Comparison of ENCODE assay signal across 8 cellular contexts in the genomic region with DNA sequence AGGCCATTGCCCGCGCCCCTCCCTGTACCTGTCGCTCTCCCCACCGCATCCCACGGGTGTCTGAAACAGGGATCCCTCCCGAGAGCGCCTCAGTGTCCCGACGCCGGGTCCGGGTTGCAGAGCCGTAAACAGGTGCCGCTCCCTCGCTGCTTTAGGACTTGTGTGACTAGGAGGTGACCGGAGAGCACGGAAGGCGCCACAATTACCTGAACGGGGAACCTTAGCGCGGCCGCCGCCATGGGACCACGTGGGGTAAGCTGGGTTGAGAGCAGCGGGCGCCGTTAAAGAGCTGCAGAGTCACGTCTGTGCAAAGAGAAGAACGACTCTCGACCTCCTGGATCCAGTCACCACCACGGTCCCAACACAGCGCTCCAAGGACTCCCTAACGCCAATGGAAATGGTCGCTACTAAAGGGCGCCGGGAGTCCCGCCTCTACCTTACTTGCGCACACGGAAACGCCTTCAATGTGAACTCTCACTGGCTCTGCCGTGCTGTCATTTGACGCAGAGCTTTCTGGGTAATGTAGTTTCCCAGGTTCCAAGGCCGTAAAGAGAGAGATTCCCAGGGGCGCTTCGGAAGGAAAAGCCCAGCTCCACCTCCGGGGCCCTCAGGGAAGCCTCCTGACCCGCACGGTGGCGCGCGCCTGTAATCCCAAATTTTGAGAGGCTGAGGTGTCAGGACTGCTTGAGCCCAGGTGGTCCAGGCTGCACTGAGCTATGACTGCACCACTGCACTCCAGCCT. TPM values are rescaled to one million over a fixed set of nuclear protein-coding genes. Genes with fewer than 3 reads are reported as not detected.
DNase-seq lines count a peak whose midpoint lies in the region; ATAC-seq, FAIRE-seq and TF ChIP-seq lines count a peak whose summit lies in the region.

Gene ZNF552 (minus strand): TSS at position 409 of the 742 bp plus-strand sequence. CDS start 170 bp downstream, at position 239.

- no peaks in the 10 kb centered on the region; a peak in 1 of 5 replicates for H3K27me3 ChIP-seq in HepG2 (ENCODE audit: control insufficient read depth in 1 of 2, insufficient read depth in 2 of 2, low read length in 2 of 2)

- BruUV-seq in HepG2 (replicated peaks; lab: Mats Ljungman, UMichigan), result no TSS peak

- POLR2A ChIA-PET in HepG2 (lab: Yijun Ruan, JAX), result interaction anchor here (0.9 to 1.7 kb wide), 8 partner anchors 10 to 464 kb away, joined by 3 to 12 read pairs (median 4); partner anchors contain the start of genes ZNF304, ZNF551, ZNF587 and ZNF749

- CTCF ChIA-PET in HepG2 (lab: Yijun Ruan, JAX; ENCODE audit: low intra/inter-chr PET ratio, low total read pairs), result no interaction called here

- no peaks in the 10 kb centered on the region for H3K9me3 ChIP-seq in HepG2 (ENCODE audit: low read length)

- TF ChIP-seq POLR2A in GM19099 (IDR thresholded peaks at IDR 0.05; ENCODE audit: extremely low read depth, insufficient read length, low read depth), result peak; percentile 81
- TF ChIP-seq POLR2A in HepG2 (IDR thresholded peaks at IDR 0.05; ENCODE audit: insufficient read depth in 1 of 2, low read depth in 2 of 2, low read length in 2 of 2), result peak; percentile 96 to 97

- TF ChIP-seq CTCF in HepG2 (CRISPR knock-in tag; IDR thresholded peaks at IDR 0.05), result peak; percentile 44

- peaks cover 21% of the 10 kb centered on the region for H3K79me2 ChIP-seq in HepG2 (ENCODE audit: insufficient read depth, low read length)

- H2AFZ ChIP-seq in HepG2 (ENCODE audit: low read length), result peak within 1 kb of the TSS; percentile 62

- peaks cover 3% of the 10 kb centered on the region; the same call in 1 of the 2 replicates for H4K20me1 ChIP-seq in HepG2 (ENCODE audit: insufficient read depth, low read length)

- H3K9ac ChIP-seq in HepG2 (ENCODE audit: insufficient read depth, low read depth, low read length), result peak within 1 kb of the TSS; percentile 92

- DNase-seq in AML-193 (lab: John Stamatoyannopoulos, UW) (peak; percentile 84 to 88), NCI-H526 (lab: John Stamatoyannopoulos, UW) (peak; percentile 91 to 96), dermis blood vessel endothelial cell (peak; percentile 94), HepG2 (ENCODE audit: low spot score) (peak; percentile 96)
- peak; percentile 68 for DNase-seq in activated CD4-positive, alpha-beta T cell treated with anti-CD3 and anti-CD28 coated beads, Interleukin-2, amount 50 U/mL, for 1 hour
- peak; percentile 58 to 59 for DNase-seq in stimulated activated CD4-positive, alpha-beta T cell treated with anti-CD3 and anti-CD28 coated beads, Interleukin-2, amount 100 ng/mL, for 48 hours

- peak within 1 kb of the TSS; percentile 92 for H3K27ac ChIP-seq in HepG2 (ENCODE audit: extremely low read length, insufficient read depth, low read length)

- 0% methylated on average over 15 of the region's 50 CpGs for WGBS in HepG2 (ENCODE audit: low lambda C conversion rate)

- TF ChIP-seq EP300 in HepG2 (IDR thresholded peaks at IDR 0.05; ENCODE audit: low read depth in 2 of 2, low read length in 2 of 2) (peak in 1 of 2 experiments; percentile 16; a peak in 1 of 4 replicates), HepG2 (CRISPR knock-in tag; IDR thresholded peaks at IDR 0.05; ENCODE audit: borderline replicate concordance) (no peak)

- peak within 1 kb of the TSS; percentile 87 to 99 (median 91) for H3K4me3 ChIP-seq in HepG2 (replicated peaks in 1 of 3; ENCODE audit: insufficient read depth in 1 of 3, low read depth in 2 of 3, low read length in 3 of 3)

- in situ Hi-C loops in HepG2 (cut with HindIII; ENCODE audit: extremely low pct_ligation_motif_present, low pct_unique_long_range_greater_than_20kb), result no loop called here

- ATAC-seq in HG03460 (IDR thresholded peaks at IDR 0.05; ENCODE audit: unreplicated experiment) (peak; percentile 79), HepG2 (peak; percentile 92)

- peak; percentile 76 for FAIRE-seq in HepG2 (lab: Jason Lieb, UNC)

- intact Hi-C loops in HepG2 (cut with micrococcal nuclease; ENCODE audit: unreplicated experiment), result no loop called here

- H3K4me1 ChIP-seq in HepG2 (ENCODE audit: insufficient read depth, low read length), result peaks cover 58% of the 10 kb centered on the region

- H3K36me3 ChIP-seq in HepG2 (replicated peaks in 1 of 2; ENCODE audit: control insufficient read depth in 1 of 2, insufficient read depth in 2 of 2, low read length in 2 of 2), result peaks cover 1 to 4% of the 10 kb centered on the region in 2 experiments; a peak in 4 of 5 replicates

- H3K4me2 ChIP-seq in HepG2 (ENCODE audit: low read depth, low read length), result peak within 1 kb of the TSS; percentile 88

- TF ChIP-seq RAD21 in HepG2 (CRISPR knock-in tag; IDR thresholded peaks at IDR 0.05), result 0 out of 2 replicates have a peak, but pooled peaks have one; percentile 11

TF ChIP-seq in HepG2, 621 proteins besides CTCF, POLR2A, EP300 and RAD21 (continues in another document):
- TF ChIP-seq BRD4 (CRISPR knock-in tag; IDR thresholded peaks at IDR 0.05), result peak; percentile 41; the same call in 1 of the 2 replicates
- TF ChIP-seq, protein P1, sequence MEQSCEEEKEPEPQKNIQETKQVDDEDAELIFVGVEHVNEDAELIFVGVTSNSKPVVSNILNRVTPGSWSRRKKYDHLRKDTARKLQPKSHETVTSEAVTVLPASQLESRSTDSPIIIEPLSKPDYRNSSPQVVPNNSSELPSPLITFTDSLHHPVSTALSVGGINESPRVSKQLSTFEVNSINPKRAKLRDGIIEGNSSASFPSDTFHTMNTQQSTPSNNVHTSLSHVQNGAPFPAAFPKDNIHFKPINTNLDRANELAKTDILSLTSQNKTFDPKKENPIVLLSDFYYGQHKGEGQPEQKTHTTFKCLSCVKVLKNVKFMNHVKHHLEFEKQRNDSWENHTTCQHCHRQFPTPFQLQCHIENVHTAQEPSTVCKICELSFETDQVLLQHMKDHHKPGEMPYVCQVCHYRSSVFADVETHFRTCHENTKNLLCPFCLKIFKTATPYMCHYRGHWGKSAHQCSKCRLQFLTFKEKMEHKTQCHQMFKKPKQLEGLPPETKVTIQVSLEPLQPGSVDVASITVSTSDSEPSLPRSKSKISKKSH (CRISPR knock-in tag; IDR thresholded peaks at IDR 0.05; ENCODE audit: borderline replicate concordance), result peak; percentile 56; the same call in 1 of the 2 replicates
- TF ChIP-seq SRSF1 (optimal IDR thresholded peaks at IDR 0.05; ENCODE audit: low read depth, low read length), result no peak
- 0 out of 2 replicates have a peak, but pooled peaks have one; percentile 52 for TF ChIP-seq BRCA1 (CRISPR knock-in tag; IDR thresholded peaks at IDR 0.05)
- 0 out of 2 replicates have a peak, but pooled peaks have one; percentile 50 for TF ChIP-seq ZKSCAN5 (CRISPR knock-in tag; IDR thresholded peaks at IDR 0.05)
- peak; percentile 49 for TF ChIP-seq ERF (CRISPR knock-in tag; IDR thresholded peaks at IDR 0.05)
- TF ChIP-seq ZNF34 (CRISPR knock-in tag; IDR thresholded peaks at IDR 0.05; ENCODE audit: borderline replicate concordance), result 0 out of 2 replicates have a peak, but pooled peaks have one; percentile 49
- peak; percentile 66; the same call in 1 of the 2 replicates for TF ChIP-seq ZNF460 (CRISPR knock-in tag; IDR thresholded peaks at IDR 0.05; ENCODE audit: borderline replicate concordance)
- peak; percentile 42 for TF ChIP-seq MED1 (CRISPR knock-in tag; IDR thresholded peaks at IDR 0.05)
- no peak for TF ChIP-seq ZNF251 (CRISPR knock-in tag; IDR thresholded peaks at IDR 0.05)
- no peak for TF ChIP-seq PHB2 (IDR thresholded peaks at IDR 0.05; ENCODE audit: partially characterized antibody)
- peak; percentile 59 for TF ChIP-seq PHF20 (CRISPR knock-in tag; IDR thresholded peaks at IDR 0.05)
- TF ChIP-seq POGZ (CRISPR knock-in tag; IDR thresholded peaks at IDR 0.05), result peak; percentile 23; the same call in 1 of the 2 replicates
- TF ChIP-seq ZFX (CRISPR knock-in tag; IDR thresholded peaks at IDR 0.05; ENCODE audit: low read depth), result peak; percentile 39
- TF ChIP-seq SRF (IDR thresholded peaks at IDR 0.05; ENCODE audit: low read depth, low read length), result 0 out of 2 replicates have a peak, but pooled peaks have one; percentile 49
- TF ChIP-seq RFX5 (IDR thresholded peaks at IDR 0.05; ENCODE audit: low read depth, low read length), result no peak
- no peak for TF ChIP-seq SOX13 (IDR thresholded peaks at IDR 0.05)
- 0 out of 4 replicates have a peak, but pooled peaks of 1 of the 2 experiments have one; percentile 2 for TF ChIP-seq SOX13 (CRISPR knock-in tag; conservative IDR thresholded peaks at IDR 0.05 in 1 of 2, IDR thresholded peaks at IDR 0.05 in 1 of 2)
- 0 out of 2 replicates have a peak, but pooled peaks have one; percentile 46 for TF ChIP-seq HES4 (CRISPR knock-in tag; IDR thresholded peaks at IDR 0.05; ENCODE audit: borderline replicate concordance)
- TF ChIP-seq ZNF274 (CRISPR knock-in tag; IDR thresholded peaks at IDR 0.05), result peak; percentile 20; the same call in 1 of the 2 replicates
- no peak for TF ChIP-seq KAT7 (CRISPR knock-in tag; IDR thresholded peaks at IDR 0.05; ENCODE audit: borderline replicate concordance)

RNA-seq across cellular contexts. Expression of gene ZNF552, which starts in this region (rescaled TPM):
- total RNA-seq in dermis blood vessel endothelial cell (7.4 and 9.9 TPM in 2 replicates), HepG2 (2016; rRNA removed; fragmentation: Illumina TruSeq; extraction: Trizol) (16.3 and 16.6 TPM in 2 replicates)
- total RNA-seq in HepG2 (2016; cell fraction: cytosol; rRNA removed; fragmentation: Illumina TruSeq; extraction: Trizol; ENCODE audit: low read depth), result 2.7 and 4.8 TPM in 2 replicates
- 16.4 and 17.7 TPM in 2 replicates for total RNA-seq in HepG2 (2016; cell fraction: insoluble cytoplasmic fraction; rRNA removed; fragmentation: Illumina TruSeq; extraction: Trizol)
- 8.6 and 8.9 TPM in 2 replicates for total RNA-seq in HepG2 (2016; cell fraction: membrane; rRNA removed; fragmentation: Illumina TruSeq; extraction: Trizol)
- 16.0 and 16.1 TPM in 2 replicates for total RNA-seq in HepG2 (2016; cell fraction: nucleus; rRNA removed; fragmentation: Illumina TruSeq; extraction: Trizol)
- 8.1 and 11.7 TPM in 2 replicates for polyA plus RNA-seq in HepG2 (2011; rRNA removed)
- polyA plus RNA-seq in HepG2 (2011; cell fraction: cytosol; rRNA removed), result 4.8 and 6.2 TPM in 2 replicates
- 26.1 and 30.1 TPM in 2 replicates for polyA plus RNA-seq in HepG2 (2011; cell fraction: nucleus; rRNA removed)
- polyA plus RNA-seq in HepG2 (2012), result 6.3 and 12.5 TPM in 2 replicates
- 2.3 TPM in 2 replicates for polyA plus RNA-seq in HepG2 (2016; cell fraction: cytosol; fragmentation: Illumina TruSeq; extraction: Trizol; ENCODE audit: low read depth)
- 11.9 and 12.5 TPM in 2 replicates for polyA plus RNA-seq in HepG2 (2016; cell fraction: insoluble cytoplasmic fraction; fragmentation: Illumina TruSeq; extraction: Trizol; ENCODE audit: low read depth)
- 3.4 and 3.6 TPM in 2 replicates for polyA plus RNA-seq in HepG2 (2016; cell fraction: membrane; fragmentation: Illumina TruSeq; extraction: Trizol; ENCODE audit: low read depth)
- 18.3 and 19.5 TPM in 2 replicates for polyA plus RNA-seq in HepG2 (2016; cell fraction: nucleus; fragmentation: Illumina TruSeq; extraction: Trizol; ENCODE audit: insufficient read depth, low read depth)
- polyA minus RNA-seq in HepG2 (2011; rRNA and poly(A)+ RNA removed; ENCODE audit: low replicate concordance), result 29.3 and 39.6 TPM in 2 replicates
- polyA minus RNA-seq in HepG2 (2011; cell fraction: cytosol; rRNA and poly(A)+ RNA removed), result 4.4 and 6.0 TPM in 2 replicates
- polyA minus RNA-seq in HepG2 (2011; cell fraction: nucleus; rRNA and poly(A)+ RNA removed), result 35.4 and 48.9 TPM in 2 replicates

Comparison
In these comparisons a context has a peak if more than half of its experiments do, and no peak if none do; other contexts are left out.
1. Peak in every context shown above with its lines: DNase-seq, ATAC-seq, H3K4me3 ChIP-seq and H3K27ac ChIP-seq.